ENCODE assay signal across 9 cellular contexts in genomic region chr4:3484057-3484973, GRCh38. TPM values are rescaled to one million over a fixed set of nuclear protein-coding genes. Genes with fewer than 3 reads are reported as not detected.
DNase-seq lines count a peak whose midpoint lies in the region; ATAC-seq and TF ChIP-seq lines count a peak whose summit lies in the region.
"Had no signal": no experiment of that assay in that cellular context is flagged by ENCODE, and none has a peak within 500 bp of the region (broad histone marks: within the 10 kb centered on the region; RNA-seq: fewer than 3 reads in every experiment).

No MANE protein-coding gene starts in this region.

- H3K9me3 ChIP-seq in adipocyte (ENCODE audit: control insufficient read depth, low read length) (no peaks in the 10 kb centered on the region), aorta (ENCODE audit: control insufficient read depth, low read length) (no peaks in the 10 kb centered on the region)

- intact Hi-C loops in natural killer cell (cut with micrococcal nuclease) = no loop called here
- intact Hi-C loops in aorta (cut with DNase I) = loop anchor here in 1 of 2 donors (5.0 kb wide), 1 partner anchor 192 kb away; the partner anchor contains the start of gene RGS12

- no peaks in the 10 kb centered on the region for H3K36me3 Mint-ChIP-seq in natural killer cell
- no peaks in the 10 kb centered on the region for H3K36me3 Mint-ChIP-seq in natural killer cell treated with Interleukin-12 subunit alpha and Interleukin-12 subunit beta and Interleukin-15 and Interleukin-18, amount 100 ng/mL, for 72 hours
- H3K36me3 Mint-ChIP-seq in effector memory CD8-positive, alpha-beta T cell (ENCODE audit: insufficient read depth) = no peaks in the 10 kb centered on the region

- DNase-seq in natural killer cell (no peak), adipocyte (ENCODE audit: low read depth) (peak; percentile 24), left kidney (ENCODE audit: low read depth, low spot score) (peak; percentile 72), aorta (peak; percentile 79 to 95), GM13976 (ENCODE audit: low spot score) (no peak)
- no peak for DNase-seq in natural killer cell treated with Interleukin-12 subunit alpha and Interleukin-12 subunit beta and Interleukin-15 and Interleukin-18, amount 100 ng/mL, for 72 hours (ENCODE audit: low spot score)
- no peak for DNase-seq in activated effector memory CD4-positive, alpha-beta T cell treated with Interleukin-2 at 50 U/mL for 16 hours
- no peak for DNase-seq in effector memory CD8-positive, alpha-beta T cell

- H3K27ac ChIP-seq in aorta (ENCODE audit: low read depth in 1 of 2, low read length in 2 of 2) = peak overlapping the region; percentile 63 to 91

- H3K4me1 ChIP-seq in adipocyte (ENCODE audit: control insufficient read depth, insufficient read depth, low read length) = peaks cover 9% of the 10 kb centered on the region
- H3K4me1 ChIP-seq in aorta (ENCODE audit: control insufficient read depth in 1 of 2, insufficient read depth in 2 of 2, low read length in 2 of 2) = no peaks in the 10 kb centered on the region

- H3K27ac Mint-ChIP-seq in natural killer cell = peak overlapping the region in 1 of 2 donors; percentile 79
- no peak overlapping the region for H3K27ac Mint-ChIP-seq in natural killer cell treated with Interleukin-12 subunit alpha and Interleukin-12 subunit beta and Interleukin-15 and Interleukin-18, amount 100 ng/mL, for 72 hours
- no peak overlapping the region for H3K27ac Mint-ChIP-seq in effector memory CD8-positive, alpha-beta T cell
- H3K27ac Mint-ChIP-seq: T-helper 1 cell treated with Interleukin-12 subunit alpha and Interleukin-12 subunit beta and Interleukin-4 antibody, amounts not matched to agents 30 μg/mL and 1 μg/mL, for 36 hours had no signal

- H3K9ac ChIP-seq in adipocyte (ENCODE audit: low read length) = no peak overlapping the region

- no peaks in the 10 kb centered on the region for H3K36me3 ChIP-seq in adipocyte (ENCODE audit: control insufficient read depth, insufficient read depth, low read length, severe bottlenecking)
- no peaks in the 10 kb centered on the region for H3K36me3 ChIP-seq in aorta (ENCODE audit: control insufficient read depth in 1 of 2, insufficient read depth in 2 of 2, low read length in 1 of 2)

- peaks cover 0 to 3% of the 10 kb centered on the region in 2 donors for H3K27me3 Mint-ChIP-seq in natural killer cell (ENCODE audit: low read depth in 2 of 2)
- H3K27me3 Mint-ChIP-seq in natural killer cell treated with Interleukin-12 subunit alpha and Interleukin-12 subunit beta and Interleukin-15 and Interleukin-18, amount 100 ng/mL, for 72 hours = peaks cover 0 to 2% of the 10 kb centered on the region in 2 donors
- H3K27me3 Mint-ChIP-seq in effector memory CD8-positive, alpha-beta T cell = peaks cover 21 to 46% of the 10 kb centered on the region in 2 donors

- in situ Hi-C loops in GM13976 (cut with MboI; ENCODE audit: low sequenced_read_pairs, unreplicated experiment) = no loop called here

- H3K4me3 Mint-ChIP-seq in natural killer cell = peak overlapping the region; percentile 93
- no peak overlapping the region for H3K4me3 Mint-ChIP-seq in natural killer cell treated with Interleukin-12 subunit alpha and Interleukin-12 subunit beta and Interleukin-15 and Interleukin-18, amount 100 ng/mL, for 72 hours
- H3K4me3 Mint-ChIP-seq in effector memory CD8-positive, alpha-beta T cell = peak overlapping the region in 1 of 2 donors; percentile 70
- H3K4me3 Mint-ChIP-seq: T-helper 1 cell treated with Interleukin-12 subunit alpha and Interleukin-12 subunit beta and Interleukin-4 antibody, amounts not matched to agents 30 μg/mL and 1 μg/mL, for 36 hours had no signal

- H3K9me3 Mint-ChIP-seq in natural killer cell = no peaks in the 10 kb centered on the region
- no peaks in the 10 kb centered on the region for H3K9me3 Mint-ChIP-seq in natural killer cell treated with Interleukin-12 subunit alpha and Interleukin-12 subunit beta and Interleukin-15 and Interleukin-18, amount 100 ng/mL, for 72 hours
- no peaks in the 10 kb centered on the region for H3K9me3 Mint-ChIP-seq in effector memory CD8-positive, alpha-beta T cell
- H3K9me3 Mint-ChIP-seq: T-helper 1 cell treated with Interleukin-12 subunit alpha and Interleukin-12 subunit beta and Interleukin-4 antibody, amounts not matched to agents 30 μg/mL and 1 μg/mL, for 36 hours had no signal

- ATAC-seq in natural killer cell (peak in 1 of 3 donors; percentile 10), aorta (ENCODE audit: low FRiP score) (peak; percentile 39)
- ATAC-seq in natural killer cell treated with Interleukin-12 subunit alpha and Interleukin-12 subunit beta and Interleukin-15 and Interleukin-18, amount 100 ng/mL, for 72 hours = no peak
- ATAC-seq in effector memory CD8-positive, alpha-beta T cell (replicated peaks) = no peak

- TF ChIP-seq CTCF in natural killer cell (IDR thresholded peaks at IDR 0.05) (no peak), GM13976 (IDR thresholded peaks at IDR 0.05; ENCODE audit: borderline replicate concordance, control extremely low read depth, extremely low read depth, insufficient read depth, missing control alignments) (no peak)

- H3K27me3 ChIP-seq in adipocyte (replicated peaks; ENCODE audit: control insufficient read depth, insufficient read depth, low read length) (peaks cover 9% of the 10 kb centered on the region), aorta (ENCODE audit: control insufficient read depth in 1 of 2, insufficient read depth in 2 of 2, low read length in 1 of 2) (no peaks in the 10 kb centered on the region)

- 14 to 19% methylated on average over 44 to 45 of the region's 45 CpGs for WGBS in aorta, 2 donors

- peaks cover 29 to 52% of the 10 kb centered on the region in 2 donors for H3K4me1 Mint-ChIP-seq in natural killer cell
- peaks cover 0 to 15% of the 10 kb centered on the region in 2 donors for H3K4me1 Mint-ChIP-seq in natural killer cell treated with Interleukin-12 subunit alpha and Interleukin-12 subunit beta and Interleukin-15 and Interleukin-18, amount 100 ng/mL, for 72 hours (ENCODE audit: low read depth in 2 of 2)
- peaks cover 15 to 29% of the 10 kb centered on the region in 2 donors for H3K4me1 Mint-ChIP-seq in effector memory CD8-positive, alpha-beta T cell (ENCODE audit: low read depth in 2 of 2)

- H3K4me3 ChIP-seq in adipocyte (ENCODE audit: low read length) = no peak overlapping the region
- no peak overlapping the region for H3K4me3 ChIP-seq in aorta (ENCODE audit: low read length in 2 of 2)

RNA-seq across cellular contexts. Expression of gene DOK7, which starts 21.2 kb away (rescaled TPM):
- 1 to 10 TPM; 1.3 to 2.9 (median 1.6) TPM for total RNA-seq in natural killer cell
- total RNA-seq in natural killer cell treated with Interleukin-12 subunit alpha and Interleukin-12 subunit beta and Interleukin-15 and Interleukin-18, amount 100 ng/mL, for 72 hours = under 1 TPM in 1 of 2 donors, not detected in 1; 0.17 TPM
- 1 to 10 TPM; 3.3 to 9.1 TPM for total RNA-seq in aorta
- polyA plus RNA-seq in aorta = 1 to 10 TPM; 4.3 to 5.1 TPM

RNA-seq across cellular contexts. Expression of gene HGFAC, which starts 42.5 kb away (rescaled TPM):
- total RNA-seq in natural killer cell (under 1 TPM in 2 of 3 donors, not detected in 1; 0.43 to 0.54 TPM), aorta (under 1 TPM; 0.18 to 0.49 TPM)
- total RNA-seq in natural killer cell treated with Interleukin-12 subunit alpha and Interleukin-12 subunit beta and Interleukin-15 and Interleukin-18, amount 100 ng/mL, for 72 hours = not detected
- 1 to 10 TPM; 1.5 to 2.1 TPM for polyA plus RNA-seq in aorta

RNA-seq across cellular contexts. Expression of gene LRPAP1, which starts 47.9 kb away (rescaled TPM):
- total RNA-seq in natural killer cell (10 to 100 TPM; 85.4 to 93.4 (median 87.3) TPM), aorta (100 to 1,000 TPM; 128 to 136 TPM)
- total RNA-seq in natural killer cell treated with Interleukin-12 subunit alpha and Interleukin-12 subunit beta and Interleukin-15 and Interleukin-18, amount 100 ng/mL, for 72 hours = 100 to 1,000 TPM; 101 to 118 TPM
- polyA plus RNA-seq in aorta = 100 to 1,000 TPM in 1 of 2 donors, 10 to 100 TPM in 1; 95.4 to 196 TPM

Comparison
In these comparisons a context has a peak if more than half of its experiments do, and no peak if none do; other contexts are left out.
1. DNase-seq: peak in adipocyte (single experiment), left kidney (single experiment) and aorta (2 of 2); none in natural killer cell (single experiment), natural killer cell treated with Interleukin-12 subunit alpha and Interleukin-12 subunit beta and Interleukin-15 and Interleukin-18, amount 100 ng/mL, for 72 hours (single experiment), GM13976 (single experiment), activated effector memory CD4-positive, alpha-beta T cell treated with Interleukin-2 at 50 U/mL for 16 hours (single experiment) and effector memory CD8-positive, alpha-beta T cell (0 of 3).